Comparison of ENCODE assay signal across 8 cellular contexts in genomic region chr7:16644987-16645592, GRCh38. TPM values are rescaled to one million over a fixed set of nuclear protein-coding genes. Genes with fewer than 3 reads are reported as not detected.
DNase-seq lines count a peak whose midpoint lies in the region; ATAC-seq, FAIRE-seq and TF ChIP-seq lines count a peak whose summit lies in the region.

No MANE protein-coding gene starts in this region.

- H3K9ac ChIP-seq in GM12878 (ENCODE audit: control insufficient read depth, insufficient read depth, low read length), result no peak overlapping the region

- intact Hi-C loops in A673 (cut with micrococcal nuclease; ENCODE audit: unreplicated experiment) (no loop called here), GM12878 (cut with micrococcal nuclease; ENCODE audit: unreplicated experiment) (no loop called here)

- peak overlapping the region; percentile 96 to 100 (median 100) for H3K4me3 Mint-ChIP-seq in immature natural killer cell

- H3K9me3 Mint-ChIP-seq in immature natural killer cell, result no peaks in the 10 kb centered on the region

- H3K36me3 ChIP-seq in A673 (ENCODE audit: insufficient read depth, low read length, poor library complexity, severe bottlenecking) (no peaks in the 10 kb centered on the region), GM12878 (ENCODE audit: control insufficient read depth in 2 of 2, insufficient read depth in 2 of 2, low read length in 1 of 2) (no peaks in the 10 kb centered on the region)

- RAD21 ChIA-PET in GM12878 (lab: Charles Lee; ENCODE audit: unreplicated experiment), result no interaction called here

- no peak for FAIRE-seq in GM12878 (lab: Jason Lieb, UNC)

- no peaks in the 10 kb centered on the region for H3K79me2 ChIP-seq in GM12878 (ENCODE audit: control insufficient read depth, insufficient read depth, low read length)

- H3K27me3 ChIP-seq in A673 (replicated peaks; ENCODE audit: insufficient read depth, low read depth, low read length, poor library complexity) (no peaks in the 10 kb centered on the region), GM12878 (replicated peaks in 1 of 2; ENCODE audit: control insufficient read depth in 2 of 2, insufficient read depth in 2 of 2, low read length in 1 of 2) (peaks cover 5 to 11% of the 10 kb centered on the region in 2 experiments; a peak in 3 of 4 replicates)

- WGBS in GM12878 (ENCODE audit: insufficient coverage, insufficient replicate concordance, low lambda C conversion rate, missing lambda C conversion rate), result 1% methylated on average over 36 of the region's 36 CpGs

- CTCF ChIA-PET in A673 (lab: Charles Lee) (no interaction called here), GM12878 (lab: Yijun Ruan, JAX) (no interaction called here)

- POLR2A ChIA-PET in A673 (lab: Charles Lee; ENCODE audit: low non-redundant PET), result interaction anchor here (0.6 kb wide), 1 partner anchor 65 kb away, joined by 5 read pairs; no protein-coding TSS in a partner anchor
- POLR2A ChIA-PET in GM12878 (lab: Charles Lee), result no interaction called here

- H3K36me3 Mint-ChIP-seq in immature natural killer cell, result no peaks in the 10 kb centered on the region

- TF ChIP-seq POLR2A in GM12878 (IDR thresholded peaks at IDR 0.05; ENCODE audit: low read depth, low read length), result no peak

- H3K27ac ChIP-seq in A673 (ENCODE audit: low read depth, low read length, poor library complexity, severe bottlenecking) (peak overlapping the region; percentile 99), GM12878 (ENCODE audit: control insufficient read depth, insufficient read depth) (no peak overlapping the region)

- TF ChIP-seq CTCF in A673 (conservative IDR thresholded peaks at IDR 0.05; ENCODE audit: low read depth, low read length) (no peak), GM12878 (IDR thresholded peaks at IDR 0.05 in 2 of 3, conservative IDR thresholded peaks at IDR 0.05 in 1 of 3; ENCODE audit: control insufficient read depth in 2 of 3, extremely low read depth in 1 of 3, insufficient read depth in 1 of 3, low read depth in 3 of 3, low read length in 3 of 3) (no peak)

- TF ChIP-seq RAD21 in GM12878 (IDR thresholded peaks at IDR 0.05; ENCODE audit: insufficient read depth, low read depth, low read length), result no peak

- no peak for TF ChIP-seq EP300 in GM12878 (IDR thresholded peaks at IDR 0.05; ENCODE audit: borderline replicate concordance in 1 of 2, control insufficient read depth in 1 of 2, low read depth in 2 of 2, low read length in 2 of 2)

- H3K4me3 ChIP-seq in A673 (ENCODE audit: low read depth, low read length, poor library complexity, severe bottlenecking), result peak overlapping the region; percentile 92
- H3K4me3 ChIP-seq in GM12878, result peak overlapping the region; percentile 60

- DNase-seq in A673 (ENCODE audit: low spot score) (peak; percentile 47), NCI-H146 (lab: John Stamatoyannopoulos, UW) (peak; percentile 75), GM12878 (ENCODE audit: low read depth, low spot score) (no peak), immature natural killer cell (no peak), DMS114 treated with DMSO at 0.1 percent for 48 hours (lab: John Stamatoyannopoulos, UW; ENCODE audit: unreplicated experiment) (no peak)
- DNase-seq in stimulated activated CD4-positive, alpha-beta T cell treated with anti-CD3 and anti-CD28 coated beads, Interleukin-4, amount 100 ng/mL, for 24 hours, result peak; percentile 7

- peaks cover 37 to 73% of the 10 kb centered on the region in 2 donors for H3K4me1 Mint-ChIP-seq in immature natural killer cell

- peak; percentile 10 for ATAC-seq in GM19351 (IDR thresholded peaks at IDR 0.05; ENCODE audit: unreplicated experiment)
- no peak for ATAC-seq in GM12878
- ATAC-seq in GM18858 (IDR thresholded peaks at IDR 0.05; ENCODE audit: unreplicated experiment), result no peak

- peaks cover 52% of the 10 kb centered on the region for H3K4me1 ChIP-seq in A673 (ENCODE audit: insufficient read depth, low read length, poor library complexity, severe bottlenecking)
- no peaks in the 10 kb centered on the region for H3K4me1 ChIP-seq in GM12878 (ENCODE audit: control insufficient read depth, insufficient read depth, low read length)

- peak overlapping the region; percentile 22; the same call in 1 of the 2 replicates for H2AFZ ChIP-seq in GM12878 (ENCODE audit: control insufficient read depth, low read depth, low read length)

- peaks cover 7 to 18% (median 9%) of the 10 kb centered on the region in 3 donors for H3K27me3 Mint-ChIP-seq in immature natural killer cell (ENCODE audit: low read depth in 3 of 3)

- SMC1A ChIA-PET in GM12878 (lab: Charles Lee; ENCODE audit: uncharacterized antibody, unreplicated experiment), result interaction anchor here (1.0 kb wide), 1 partner anchor 36 kb away, joined by 3 read pairs; no protein-coding TSS in a partner anchor

- H4K20me1 ChIP-seq in GM12878 (ENCODE audit: control insufficient read depth, insufficient read depth), result no peaks in the 10 kb centered on the region

- H3K27ac Mint-ChIP-seq in immature natural killer cell, result peak overlapping the region; percentile 92 to 100 (median 96)

- peak overlapping the region; percentile 78 for H3K4me2 ChIP-seq in GM12878 (ENCODE audit: control insufficient read depth, insufficient read depth)

- H3K9me3 ChIP-seq in A673 (ENCODE audit: low read depth, low read length, poor library complexity, severe bottlenecking) (no peaks in the 10 kb centered on the region), GM12878 (replicated peaks; ENCODE audit: control insufficient read depth, insufficient read depth, low read length) (no peaks in the 10 kb centered on the region)

- BruUV-seq in A673 (replicated peaks; lab: Mats Ljungman, UMichigan), result TSS peak; percentile 32
- no TSS peak for BruUV-seq in GM12878 (replicated peaks; lab: Mats Ljungman, UMichigan)

- in situ Hi-C loops in GM12878 (cut with MboI), result no loop called here

TF ChIP-seq in GM12878, 131 proteins besides CTCF, POLR2A, EP300 and RAD21 (continues in another document):
- TF ChIP-seq PBX3 (IDR thresholded peaks at IDR 0.05; ENCODE audit: insufficient replicate concordance, low read depth, low read length) (no peak), RELB (IDR thresholded peaks at IDR 0.05; ENCODE audit: low read depth) (no peak)

RNA-seq across cellular contexts. Expression of gene ANKMY2, which starts 0.5 kb away (rescaled TPM):
- 24.3 and 30.5 TPM in 2 replicates for total RNA-seq in A673 (2021)
- not detected in 2 replicates for total RNA-seq in GM12878 (2013; cell fraction: nucleolus; rRNA removed)
- 0.11 and 0.16 TPM in 2 replicates for total RNA-seq in GM12878 (2014; rRNA removed)
- 0.32 and 0.45 TPM in 2 replicates for total RNA-seq in GM12878 (2014; rRNA removed; fragmentation: Illumina TruSeq; extraction: Trizol)
- total RNA-seq in GM12878 (2021), result 0.33 and 0.37 TPM in 2 replicates
- 1.0 TPM for polyA plus RNA-seq in GM12878 (2011; ENCODE audit: low read depth)
- 0.12 and 0.14 TPM in 2 replicates for polyA plus RNA-seq in GM12878 (2011; rRNA removed)
- polyA plus RNA-seq in GM12878 (2011; cell fraction: cytosol; rRNA removed), result 0.04 and 0.12 TPM in 2 replicates
- polyA plus RNA-seq in GM12878 (2011; cell fraction: nucleus; rRNA removed), result 0.13 and 0.18 TPM in 2 replicates
- 1.1 and 1.2 TPM in 2 replicates for polyA plus RNA-seq in GM12878 (2012)
- polyA plus RNA-seq in GM12878 (2014; fragmentation: Illumina TruSeq; extraction: Trizol), result 0.28 and 0.36 TPM in 2 replicates
- polyA plus RNA-seq in GM12878 (2014; fragmentation: Nextera tagmentation; extraction: Ambion mirVana), result under 1 TPM; 0.31 to 0.37 TPM
- polyA plus RNA-seq in GM12878 (2014; rRNA removed), result 0.10 and 0.25 TPM in 2 replicates
- under 1 TPM; 0.28 to 0.48 TPM for polyA plus RNA-seq in GM12878 (2016; fragmentation: Nextera tagmentation; extraction: Ambion mirVana)
- polyA minus RNA-seq in GM12878 (2011; rRNA and poly(A)+ RNA removed), result 0.26 and 0.37 TPM in 2 replicates
- not detected in 2 replicates for polyA minus RNA-seq in GM12878 (2011; cell fraction: cytosol; rRNA and poly(A)+ RNA removed)
- polyA minus RNA-seq in GM12878 (2011; cell fraction: nucleus; rRNA and poly(A)+ RNA removed), result not detected in 2 replicates
- polyA plus RNA-seq in immature natural killer cell, result 10 to 100 TPM; 22.2 to 30.5 (median 24.3) TPM

RNA-seq across cellular contexts. Expression of gene BZW2, which starts 0.9 kb away (rescaled TPM):
- total RNA-seq in A673 (2021) (173 and 175 TPM in 2 replicates), GM12878 (2014; rRNA removed) (1.3 TPM in 2 replicates), GM12878 (2014; rRNA removed; fragmentation: Illumina TruSeq; extraction: Trizol) (1.2 and 2.5 TPM in 2 replicates), GM12878 (2021) (1.6 and 2.4 TPM in 2 replicates)
- total RNA-seq in GM12878 (2013; cell fraction: nucleolus; rRNA removed), result 0.22 and 0.52 TPM in 2 replicates
- polyA plus RNA-seq in GM12878 (2011; ENCODE audit: low read depth), result 5.2 TPM
- polyA plus RNA-seq in GM12878 (2011; rRNA removed) (2.3 and 3.1 TPM in 2 replicates), GM12878 (2014; fragmentation: Illumina TruSeq; extraction: Trizol) (3.1 and 5.7 TPM in 2 replicates), GM12878 (2014; fragmentation: Nextera tagmentation; extraction: Ambion mirVana) (1 to 10 TPM; 3.8 to 3.9 TPM), GM12878 (2014; rRNA removed) (1.7 and 1.8 TPM in 2 replicates), GM12878 (2016; fragmentation: Nextera tagmentation; extraction: Ambion mirVana) (1 to 10 TPM; 5.8 to 6.8 TPM), immature natural killer cell (10 to 100 TPM; 35.8 to 47.8 (median 41.2) TPM)
- 2.9 TPM in 2 replicates for polyA plus RNA-seq in GM12878 (2011; cell fraction: cytosol; rRNA removed)
- polyA plus RNA-seq in GM12878 (2011; cell fraction: nucleus; rRNA removed), result 1.8 and 1.9 TPM in 2 replicates
- polyA plus RNA-seq in GM12878 (2012), result 6.8 and 7.7 TPM in 2 replicates
- polyA minus RNA-seq in GM12878 (2011; rRNA and poly(A)+ RNA removed), result 1.1 and 3.5 TPM in 2 replicates
- 3.1 and 3.3 TPM in 2 replicates for polyA minus RNA-seq in GM12878 (2011; cell fraction: cytosol; rRNA and poly(A)+ RNA removed)
- polyA minus RNA-seq in GM12878 (2011; cell fraction: nucleus; rRNA and poly(A)+ RNA removed), result 0.85 and 0.86 TPM in 2 replicates

Comparison
In these comparisons a context has a peak if more than half of its experiments do, and no peak if none do; other contexts are left out.
1. DNase-seq: peak in A673 (single experiment), NCI-H146 (single experiment) and stimulated activated CD4-positive, alpha-beta T cell treated with anti-CD3 and anti-CD28 coated beads, Interleukin-4, amount 100 ng/mL, for 24 hours (single experiment); none in GM12878 (single experiment), immature natural killer cell (0 of 3) and DMS114 treated with DMSO at 0.1 percent for 48 hours (single experiment).
2. RNA of gene ANKMY2, which starts 0.5 kb away (total RNA-seq): 24.3 to 30.5 TPM in A673; 0.11 to 0.45 TPM in GM12878; every median in the first group is over 10 times any median in the second.
3. RNA of gene BZW2, which starts 0.9 kb away (total RNA-seq): 173 to 175 TPM in A673; 0.22 to 2.5 TPM in GM12878; every median in the first group is over 10 times any median in the second.